In the genomic region with DNA sequence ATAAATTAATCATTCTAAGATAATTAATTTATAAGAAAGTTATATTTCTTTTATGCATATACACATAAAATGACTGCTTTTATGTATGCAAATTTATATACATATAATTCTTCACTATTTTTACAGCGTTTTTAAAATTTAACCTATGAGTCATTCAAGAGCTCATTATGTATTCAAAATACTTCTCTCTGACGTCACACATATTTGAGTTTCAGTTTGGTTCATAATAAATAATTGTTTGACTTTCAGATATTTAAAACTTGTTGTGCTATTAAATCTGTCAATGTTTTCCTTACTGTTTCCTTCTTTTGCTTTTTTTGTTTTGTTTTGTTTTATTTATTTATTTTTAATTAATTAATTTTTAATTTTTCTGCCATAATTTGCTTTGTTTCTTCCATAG, we compare ENCODE assay signal across 14 cellular contexts.
DNase-seq lines count a peak whose midpoint lies in the region; ATAC-seq, FAIRE-seq and TF ChIP-seq lines count a peak whose summit lies in the region.
"Had no signal": no experiment of that assay in that cellular context is flagged by ENCODE, and none has a peak within 500 bp of the region (broad histone marks: within the 10 kb centered on the region; RNA-seq: fewer than 3 reads in every experiment).

No MANE protein-coding gene starts in this region.

- no peak for ATAC-seq in A549
- ATAC-seq: HCT116 had no signal

- no peak for TF ChIP-seq POLR2A in A549 (IDR thresholded peaks at IDR 0.05; ENCODE audit: low read length)

- no peak for DNase-seq in A549 (ENCODE audit: low read depth in 1 of 2, low spot score in 1 of 2)
- DNase-seq in RCC 7860 (ENCODE audit: low spot score), result no peak
- DNase-seq in frontal cortex (ENCODE audit: low spot score in 2 of 2), result no peak
- DNase-seq in NOMO-1 treated with DMSO at 0.1 percent for 48 hours (lab: John Stamatoyannopoulos, UW; ENCODE audit: unreplicated experiment), result no peak
- no peak for DNase-seq in islet precursor cell
- no peak for DNase-seq in NCI-H2196 (lab: John Stamatoyannopoulos, UW; ENCODE audit: unreplicated experiment)
- DNase-seq: CD4-positive, alpha-beta memory T cell; DMS153; DMS79; GF-D8; GOT3; H7 had no signal

- no peak for FAIRE-seq in A549 (lab: Jason Lieb, UNC)
- FAIRE-seq in RCC 7860 (lab: Jason Lieb, UNC), result peak; percentile 42
- FAIRE-seq in frontal cortex (lab: Jason Lieb, UNC), result peak; percentile 91

- H3K9me3 ChIP-seq in A549, result no peaks in the 10 kb centered on the region
- H3K9me3 ChIP-seq: BLaER1 had no signal

- TF ChIP-seq CTCF in A549 (IDR thresholded peaks at IDR 0.05), result no peak

- no peaks in the 10 kb centered on the region for H3K4me1 ChIP-seq in A549
- H3K4me1 ChIP-seq: BLaER1 had no signal

- H3K4me3 ChIP-seq in A549, result no peak overlapping the region
- H3K4me3 ChIP-seq: BLaER1 had no signal

- WGBS in A549 (ENCODE audit: missing lambda C conversion rate), result 8% methylated on average over 2 of the region's 2 CpGs

- CTCF ChIA-PET in A549 (lab: Yijun Ruan, JAX), result no interaction called here

- POLR2A ChIA-PET in A549 (lab: Yijun Ruan, JAX), result no interaction called here

- no peak overlapping the region for H3K4me2 ChIP-seq in A549
- H3K4me2 ChIP-seq: BLaER1 had no signal

- no peak for TF ChIP-seq EP300 in A549 (IDR thresholded peaks at IDR 0.05)

- H3K27ac ChIP-seq in A549, result no peak overlapping the region
- H3K27ac ChIP-seq: BLaER1 had no signal

- no peak for TF ChIP-seq RAD21 in A549 (conservative IDR thresholded peaks at IDR 0.05 in 1 of 2, IDR thresholded peaks at IDR 0.05 in 1 of 2)

TF ChIP-seq in A549, 52 proteins besides CTCF, POLR2A, EP300 and RAD21:
- TF ChIP-seq, protein P1, sequence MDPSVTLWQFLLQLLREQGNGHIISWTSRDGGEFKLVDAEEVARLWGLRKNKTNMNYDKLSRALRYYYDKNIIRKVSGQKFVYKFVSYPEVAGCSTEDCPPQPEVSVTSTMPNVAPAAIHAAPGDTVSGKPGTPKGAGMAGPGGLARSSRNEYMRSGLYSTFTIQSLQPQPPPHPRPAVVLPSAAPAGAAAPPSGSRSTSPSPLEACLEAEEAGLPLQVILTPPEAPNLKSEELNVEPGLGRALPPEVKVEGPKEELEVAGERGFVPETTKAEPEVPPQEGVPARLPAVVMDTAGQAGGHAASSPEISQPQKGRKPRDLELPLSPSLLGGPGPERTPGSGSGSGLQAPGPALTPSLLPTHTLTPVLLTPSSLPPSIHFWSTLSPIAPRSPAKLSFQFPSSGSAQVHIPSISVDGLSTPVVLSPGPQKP (IDR thresholded peaks at IDR 0.05; ENCODE audit: low read depth, low read length), result no peak
- TF ChIP-seq FOSL2 (IDR thresholded peaks at IDR 0.05) (no peak), FOSL2 (CRISPR knock-in tag; IDR thresholded peaks at IDR 0.05) (peak; percentile 12; the same call in 1 of the 2 replicates)
TF ChIP-seq in A549: peak in this region for 1.
